1 cellular context compared by ENCODE assay signal in genomic region chr10:102503264-102504178, GRCh38.
TF ChIP-seq lines count a peak whose summit lies in the region.

Gene SUFU, plus strand, starts transcription at chr10:102503972. Its CDS starts 181 bp downstream, at chr10:102504153.

TF ChIP-seq in HepG2, 621 proteins besides CTCF, POLR2A, EP300 and RAD21 (continued from another document and continues in another):
- TF ChIP-seq ZNF569 (CRISPR knock-in tag; IDR thresholded peaks at IDR 0.05; ENCODE audit: borderline replicate concordance) = no peak
- TF ChIP-seq STAG1 (CRISPR knock-in tag; IDR thresholded peaks at IDR 0.05) = peak; percentile 66
- no peak for TF ChIP-seq ISX (CRISPR knock-in tag; conservative IDR thresholded peaks at IDR 0.05)
- no peak for TF ChIP-seq NKX3-1 (CRISPR knock-in tag; IDR thresholded peaks at IDR 0.05)
- no peak; the same call in 1 of the 2 replicates for TF ChIP-seq AKAP8 (CRISPR knock-in tag; IDR thresholded peaks at IDR 0.05)
- TF ChIP-seq KDM5B (CRISPR knock-in tag; IDR thresholded peaks at IDR 0.05; ENCODE audit: borderline replicate concordance) = no peak
- no peak for TF ChIP-seq RBM39 (IDR thresholded peaks at IDR 0.05; ENCODE audit: low read depth, low read length, poor library complexity, severe bottlenecking)
- no peak for TF ChIP-seq HNF4G (IDR thresholded peaks at IDR 0.05; ENCODE audit: borderline replicate concordance, low read depth, low read length)
- TF ChIP-seq HNF4G (CRISPR knock-in tag; IDR thresholded peaks at IDR 0.05; ENCODE audit: borderline replicate concordance, low read depth) = no peak
- TF ChIP-seq ZNF850 (CRISPR knock-in tag; conservative IDR thresholded peaks at IDR 0.05) = no peak
- no peak for TF ChIP-seq SRF (IDR thresholded peaks at IDR 0.05; ENCODE audit: low read depth, low read length)
- TF ChIP-seq ZNF772 (CRISPR knock-in tag; IDR thresholded peaks at IDR 0.05) = 0 out of 2 replicates have a peak, but pooled peaks have one; percentile 44
- TF ChIP-seq, protein P1, sequence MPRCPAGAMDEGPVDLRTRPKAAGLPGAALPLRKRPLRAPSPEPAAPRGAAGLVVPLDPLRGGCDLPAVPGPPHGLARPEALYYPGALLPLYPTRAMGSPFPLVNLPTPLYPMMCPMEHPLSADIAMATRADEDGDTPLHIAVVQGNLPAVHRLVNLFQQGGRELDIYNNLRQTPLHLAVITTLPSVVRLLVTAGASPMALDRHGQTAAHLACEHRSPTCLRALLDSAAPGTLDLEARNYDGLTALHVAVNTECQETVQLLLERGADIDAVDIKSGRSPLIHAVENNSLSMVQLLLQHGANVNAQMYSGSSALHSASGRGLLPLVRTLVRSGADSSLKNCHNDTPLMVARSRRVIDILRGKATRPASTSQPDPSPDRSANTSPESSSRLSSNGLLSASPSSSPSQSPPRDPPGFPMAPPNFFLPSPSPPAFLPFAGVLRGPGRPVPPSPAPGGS (CRISPR knock-in tag; IDR thresholded peaks at IDR 0.05) = no peak
- 0 out of 2 replicates have a peak, but pooled peaks have one; percentile 40 for TF ChIP-seq MAZ (IDR thresholded peaks at IDR 0.05; ENCODE audit: borderline replicate concordance, low read depth, low read length)
- peak; percentile 75 for TF ChIP-seq MAZ (CRISPR knock-in tag; IDR thresholded peaks at IDR 0.05; ENCODE audit: low read depth)
- no peak for TF ChIP-seq RORA (CRISPR knock-in tag; IDR thresholded peaks at IDR 0.05)
- no peak for TF ChIP-seq NCOA1 (CRISPR knock-in tag; IDR thresholded peaks at IDR 0.05)
- TF ChIP-seq ZFP37 (CRISPR knock-in tag; IDR thresholded peaks at IDR 0.05; ENCODE audit: borderline replicate concordance) = no peak
- TF ChIP-seq MYPOP (CRISPR knock-in tag; IDR thresholded peaks at IDR 0.05) = peak; percentile 89
- no peak for TF ChIP-seq HIVEP1 (CRISPR knock-in tag; IDR thresholded peaks at IDR 0.05)
- TF ChIP-seq CEBPZ (IDR thresholded peaks at IDR 0.05; ENCODE audit: low read length) = no peak
- TF ChIP-seq, protein P2, sequence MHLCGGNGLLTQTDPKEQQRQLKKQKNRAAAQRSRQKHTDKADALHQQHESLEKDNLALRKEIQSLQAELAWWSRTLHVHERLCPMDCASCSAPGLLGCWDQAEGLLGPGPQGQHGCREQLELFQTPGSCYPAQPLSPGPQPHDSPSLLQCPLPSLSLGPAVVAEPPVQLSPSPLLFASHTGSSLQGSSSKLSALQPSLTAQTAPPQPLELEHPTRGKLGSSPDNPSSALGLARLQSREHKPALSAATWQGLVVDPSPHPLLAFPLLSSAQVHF (CRISPR knock-in tag; IDR thresholded peaks at IDR 0.05) = no peak
- TF ChIP-seq ZNF816 (CRISPR knock-in tag; IDR thresholded peaks at IDR 0.05; ENCODE audit: borderline replicate concordance) = no peak
- TF ChIP-seq, protein P3, sequence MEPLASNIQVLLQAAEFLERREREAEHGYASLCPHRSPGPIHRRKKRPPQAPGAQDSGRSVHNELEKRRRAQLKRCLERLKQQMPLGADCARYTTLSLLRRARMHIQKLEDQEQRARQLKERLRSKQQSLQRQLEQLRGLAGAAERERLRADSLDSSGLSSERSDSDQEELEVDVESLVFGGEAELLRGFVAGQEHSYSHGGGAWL (CRISPR knock-in tag; IDR thresholded peaks at IDR 0.05) = 0 out of 2 replicates have a peak, but pooled peaks have one; percentile 26
- TF ChIP-seq CBX1 (IDR thresholded peaks at IDR 0.05; ENCODE audit: low read depth) = no peak
- TF ChIP-seq PHF21A (CRISPR knock-in tag; IDR thresholded peaks at IDR 0.05) = no peak
- TF ChIP-seq, protein P4, sequence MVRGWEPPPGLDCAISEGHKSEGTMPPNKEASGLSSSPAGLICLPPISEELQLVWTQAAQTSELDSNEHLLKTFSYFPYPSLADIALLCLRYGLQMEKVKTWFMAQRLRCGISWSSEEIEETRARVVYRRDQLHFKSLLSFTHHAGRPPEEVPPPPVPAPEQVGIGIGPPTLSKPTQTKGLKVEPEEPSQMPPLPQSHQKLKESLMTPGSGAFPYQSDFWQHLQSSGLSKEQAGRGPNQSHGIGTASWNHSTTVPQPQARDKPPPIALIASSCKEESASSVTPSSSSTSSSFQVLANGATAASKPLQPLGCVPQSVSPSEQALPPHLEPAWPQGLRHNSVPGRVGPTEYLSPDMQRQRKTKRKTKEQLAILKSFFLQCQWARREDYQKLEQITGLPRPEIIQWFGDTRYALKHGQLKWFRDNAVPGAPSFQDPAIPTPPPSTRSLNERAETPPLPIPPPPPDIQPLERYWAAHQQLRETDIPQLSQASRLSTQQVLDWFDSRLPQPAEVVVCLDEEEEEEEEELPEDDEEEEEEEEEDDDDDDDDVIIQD (CRISPR knock-in tag; IDR thresholded peaks at IDR 0.05; ENCODE audit: low read depth) = no peak
- TF ChIP-seq AFF4 (CRISPR knock-in tag; IDR thresholded peaks at IDR 0.05) = no peak
- no peak for TF ChIP-seq NR2C2 (CRISPR knock-in tag; IDR thresholded peaks at IDR 0.05; ENCODE audit: borderline replicate concordance)
- TF ChIP-seq ZFP62 (CRISPR knock-in tag; IDR thresholded peaks at IDR 0.05) = no peak
- 0 out of 2 replicates have a peak, but pooled peaks have one; percentile 21 for TF ChIP-seq SMAD3 (CRISPR knock-in tag; IDR thresholded peaks at IDR 0.05)
- no peak for TF ChIP-seq ZNF263 (CRISPR knock-in tag; IDR thresholded peaks at IDR 0.05)
- TF ChIP-seq ARID4A (CRISPR knock-in tag; IDR thresholded peaks at IDR 0.05; ENCODE audit: borderline replicate concordance) = peak; percentile 46; the same call in 1 of the 2 replicates
- no peak for TF ChIP-seq CSRNP2 (CRISPR knock-in tag; conservative IDR thresholded peaks at IDR 0.05; ENCODE audit: low read depth)
- TF ChIP-seq ZNF460 (CRISPR knock-in tag; IDR thresholded peaks at IDR 0.05; ENCODE audit: borderline replicate concordance) = no peak
- no peak for TF ChIP-seq ZNF883 (CRISPR knock-in tag; IDR thresholded peaks at IDR 0.05; ENCODE audit: not compliant biosample characterization)
- TF ChIP-seq, protein P5, sequence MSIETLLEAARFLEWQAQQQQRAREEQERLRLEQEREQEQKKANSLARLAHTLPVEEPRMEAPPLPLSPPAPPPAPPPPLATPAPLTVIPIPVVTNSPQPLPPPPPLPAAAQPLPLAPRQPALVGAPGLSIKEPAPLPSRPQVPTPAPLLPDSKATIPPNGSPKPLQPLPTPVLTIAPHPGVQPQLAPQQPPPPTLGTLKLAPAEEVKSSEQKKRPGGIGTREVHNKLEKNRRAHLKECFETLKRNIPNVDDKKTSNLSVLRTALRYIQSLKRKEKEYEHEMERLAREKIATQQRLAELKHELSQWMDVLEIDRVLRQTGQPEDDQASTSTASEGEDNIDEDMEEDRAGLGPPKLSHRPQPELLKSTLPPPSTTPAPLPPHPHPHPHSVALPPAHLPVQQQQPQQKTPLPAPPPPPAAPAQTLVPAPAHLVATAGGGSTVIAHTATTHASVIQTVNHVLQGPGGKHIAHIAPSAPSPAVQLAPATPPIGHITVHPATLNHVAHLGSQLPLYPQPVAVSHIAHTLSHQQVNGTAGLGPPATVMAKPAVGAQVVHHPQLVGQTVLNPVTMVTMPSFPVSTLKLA (IDR thresholded peaks at IDR 0.05) = 0 out of 2 replicates have a peak, but pooled peaks have one; percentile 9
- TF ChIP-seq CBX5 (CRISPR knock-in tag; IDR thresholded peaks at IDR 0.05; ENCODE audit: borderline replicate concordance) = 0 out of 2 replicates have a peak, but pooled peaks have one; percentile 8
- no peak for TF ChIP-seq ZMAT3 (CRISPR knock-in tag; conservative IDR thresholded peaks at IDR 0.05)
- TF ChIP-seq ATF5 (CRISPR knock-in tag; IDR thresholded peaks at IDR 0.05; ENCODE audit: low read depth) = no peak
